Comparison of ENCODE assay signal across 8 cellular contexts in the genomic region with DNA sequence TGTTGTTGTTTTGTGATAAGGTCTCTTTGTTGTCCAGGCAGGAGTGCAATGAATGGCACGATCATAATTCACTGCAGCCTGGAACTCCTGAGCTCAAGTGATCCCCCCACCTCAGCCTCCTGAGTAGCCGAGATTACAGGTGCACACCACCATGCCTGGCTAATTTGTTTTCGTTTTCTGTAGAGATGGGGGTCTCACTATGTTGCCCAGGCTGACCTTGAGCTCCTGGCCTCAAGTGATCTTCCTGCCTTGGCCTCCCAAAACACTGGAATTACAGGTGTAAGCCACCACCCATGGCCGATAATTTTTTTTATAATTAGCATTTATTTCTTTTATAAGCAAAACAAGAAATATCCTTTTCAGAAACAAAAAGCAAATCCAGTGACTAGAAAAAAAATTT. TPM values are rescaled to one million over a fixed set of nuclear protein-coding genes. Genes with fewer than 3 reads are reported as not detected.
DNase-seq lines count a peak whose midpoint lies in the region; ATAC-seq and TF ChIP-seq lines count a peak whose summit lies in the region.
"Had no signal": no experiment of that assay in that cellular context is flagged by ENCODE, and none has a peak within 500 bp of the region (broad histone marks: within the 10 kb centered on the region; RNA-seq: fewer than 3 reads in every experiment).

No MANE protein-coding gene starts in this region.

- H3K79me2 ChIP-seq in OCI-LY1 (ENCODE audit: insufficient read depth, low read length) = no peaks in the 10 kb centered on the region
- H3K79me2 ChIP-seq in osteoblast (ENCODE audit: insufficient read depth, low read length) = no peaks in the 10 kb centered on the region

- H3K4me2 ChIP-seq in OCI-LY1 (ENCODE audit: low read length) (peak overlapping the region; percentile 92), osteoblast (ENCODE audit: insufficient read depth, low read length) (peak overlapping the region; percentile 100)

- H3K27ac ChIP-seq in OCI-LY1 (ENCODE audit: low read depth, low read length, poor library complexity, severe bottlenecking) (peak overlapping the region; percentile 48), colonic mucosa (peak overlapping the region; percentile 90), osteoblast (ENCODE audit: low read depth, low read length) (no peak overlapping the region)

- H3K9me3 ChIP-seq in OCI-LY1 (ENCODE audit: low read length) (no peaks in the 10 kb centered on the region), colonic mucosa (no peaks in the 10 kb centered on the region), osteoblast (ENCODE audit: low read depth, low read length) (no peaks in the 10 kb centered on the region)
- H3K9me3 ChIP-seq: esophagus muscularis mucosa had no signal

- H3K4me3 ChIP-seq in GM06990 (replicated peaks; ENCODE audit: low read depth, low read length) (peak overlapping the region; percentile 76), OCI-LY1 (ENCODE audit: low read depth, low read length, poor library complexity, severe bottlenecking) (peak overlapping the region; percentile 67), colonic mucosa (peak overlapping the region; percentile 72), osteoblast (ENCODE audit: insufficient read depth, low read length) (no peak overlapping the region)

- intact Hi-C loops in colonic mucosa (cut with DNase I) = loop anchor here (5.0 kb wide), 1 partner anchor 141 kb away; no protein-coding TSS in a partner anchor

- DNase-seq in GM06990 (ENCODE audit: extremely low read depth, insufficient read length) (no peak), colonic mucosa (no peak), osteoblast (ENCODE audit: insufficient read length, low spot score, missing footprints) (no peak), NCI-H2171 treated with DMSO at 0.1 percent for 48 hours (lab: John Stamatoyannopoulos, UW) (no peak)

- H4K20me1 ChIP-seq in OCI-LY1 (ENCODE audit: insufficient read depth, low read length) (no peaks in the 10 kb centered on the region), osteoblast (ENCODE audit: insufficient read depth, low read length) (no peaks in the 10 kb centered on the region)

- H3F3A ChIP-seq in OCI-LY1 (ENCODE audit: insufficient read depth, low read length) = no peaks in the 10 kb centered on the region

- no peak overlapping the region for H3K9ac ChIP-seq in OCI-LY1 (ENCODE audit: low read length)
- peak overlapping the region in 1 of 2 donors; percentile 86 for H3K9ac ChIP-seq in colonic mucosa (ENCODE audit: low read depth in 2 of 2, low read length in 2 of 2)

- ATAC-seq in HG03175 (IDR thresholded peaks at IDR 0.05; ENCODE audit: unreplicated experiment) (no peak), HG02798 (IDR thresholded peaks at IDR 0.05; ENCODE audit: poor library complexity, unreplicated experiment) (no peak)

- H3K4me1 ChIP-seq in OCI-LY1 (ENCODE audit: insufficient read depth, low read length, severe bottlenecking) (peaks cover 48% of the 10 kb centered on the region), colonic mucosa (no peaks in the 10 kb centered on the region), osteoblast (ENCODE audit: insufficient read depth, low read length) (peaks cover 17% of the 10 kb centered on the region)

- H3K36me3 ChIP-seq in GM06990 (ENCODE audit: control insufficient read depth, insufficient read depth, low read length) (no peaks in the 10 kb centered on the region; the same call in none of the 2 replicates), OCI-LY1 (ENCODE audit: insufficient read depth, low read length) (no peaks in the 10 kb centered on the region), colonic mucosa (no peaks in the 10 kb centered on the region), osteoblast (ENCODE audit: insufficient read depth, low read length) (no peaks in the 10 kb centered on the region)
- H3K36me3 ChIP-seq: esophagus muscularis mucosa had no signal

- H2AFZ ChIP-seq in OCI-LY1 (ENCODE audit: low read length) = peak overlapping the region; percentile 99; the same call in 1 of the 2 replicates
- H2AFZ ChIP-seq in osteoblast (ENCODE audit: low read length) = no peak overlapping the region

- no peak for TF ChIP-seq CTCF in GM06990 (IDR thresholded peaks at IDR 0.05; ENCODE audit: insufficient read depth, low read length, poor library complexity, severe bottlenecking)
- no peak for TF ChIP-seq CTCF in OCI-LY1 (IDR thresholded peaks at IDR 0.05; ENCODE audit: low read length)
- no peak for TF ChIP-seq CTCF in colonic mucosa (IDR thresholded peaks at IDR 0.05)
- TF ChIP-seq CTCF in osteoblast (IDR thresholded peaks at IDR 0.05; ENCODE audit: extremely low read depth, low read depth, low read length) = no peak

- H3K27me3 ChIP-seq in GM06990 (replicated peaks; ENCODE audit: control insufficient read depth, insufficient read depth, low read length) (no peaks in the 10 kb centered on the region), OCI-LY1 (ENCODE audit: insufficient read depth, low read length) (no peaks in the 10 kb centered on the region), colonic mucosa (no peaks in the 10 kb centered on the region), osteoblast (ENCODE audit: insufficient read depth, low read length) (peaks cover 3% of the 10 kb centered on the region)
- H3K27me3 ChIP-seq: esophagus muscularis mucosa had no signal

- no peaks in the 10 kb centered on the region for H3K9me2 ChIP-seq in OCI-LY1 (ENCODE audit: low read depth, low read length)

RNA-seq across cellular contexts. Expression of a gene that starts 3.6 kb away (rescaled TPM):
- total RNA-seq in colonic mucosa = 100 to 1,000 TPM; 246 to 715 TPM
- total RNA-seq in osteoblast = 0.59 and 0.72 TPM in 2 replicates

Comparison
In these comparisons a context has a peak if more than half of its experiments do, and no peak if none do; other contexts are left out.
1. RNA of a gene that starts 3.6 kb away (total RNA-seq): 246 to 715 TPM in colonic mucosa; 0.59 to 0.72 TPM in osteoblast; every median in the first group is over 100 times any median in the second.